Comparison of ENCODE assay signal across 26 cellular contexts in the genomic region with DNA sequence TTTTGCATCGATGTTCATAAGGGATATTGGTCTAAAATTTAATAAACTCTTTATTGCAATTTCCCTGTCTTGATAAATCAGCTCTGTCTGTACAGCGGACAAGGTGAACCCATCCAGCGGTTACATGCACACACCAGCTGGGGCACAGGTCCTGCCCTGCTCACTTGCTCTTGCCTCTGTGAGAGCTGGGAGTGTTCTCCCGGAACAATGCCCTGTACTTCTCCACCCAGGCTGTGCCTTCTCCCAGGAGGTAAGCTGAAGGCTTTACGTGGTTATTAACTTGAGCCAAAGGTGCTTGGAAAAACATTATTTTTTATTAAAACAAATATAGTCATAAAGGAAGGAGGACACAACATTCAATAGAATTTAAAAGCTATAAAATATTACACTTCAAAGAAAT.
"Had no signal": no experiment of that assay in that cellular context is flagged by ENCODE, and none has a peak within 500 bp of the region (broad histone marks: within the 10 kb centered on the region; RNA-seq: fewer than 3 reads in every experiment).

No MANE protein-coding gene starts in this region.

- H3K27me3 Mint-ChIP-seq: activated CD4-positive, alpha-beta memory T cell treated with anti-CD3 and anti-CD28 coated beads, Interleukin-2, amount 10 ng/mL, durations not matched to agents 7 days and 5 days had no signal

- H3K9me3 Mint-ChIP-seq: activated B cell treated with CpG ODN at 0.5 μM for 24 hours; activated naive CD4-positive, alpha-beta T cell treated with anti-CD3 and anti-CD28 coated beads, Interleukin-2, amount 10 ng/mL, durations not matched to agents 7 days and 5 days; activated naive CD8-positive, alpha-beta T cell treated with anti-CD3 and anti-CD28 coated beads for 36 hours; activated T-helper 2 cell treated with anti-CD3 and anti-CD28 coated beads, Interferon-gamma antibody, Interleukin-2, Interleukin-4, amounts not matched to agents 10 μg/mL and 5 μg/mL and 100 μg/mL, durations not matched to agents 14 hours and 24 hours and 36 hours had no signal

- DNase-seq: activated B cell treated with CpG ODN at 0.5 μM for 24 hours; activated CD4-positive, alpha-beta memory T cell treated with anti-CD3 and anti-CD28 coated beads, Interleukin-2, amount 10 ng/mL, durations not matched to agents 7 days and 5 days; activated CD4-positive, alpha-beta T cell treated with anti-CD3 and anti-CD28 coated beads for 36 hours; activated CD4-positive, alpha-beta T cell treated with anti-CD3 and anti-CD28 coated beads, Interleukin-2, amount 50 U/mL, for 1 hour; activated gamma-delta T cell treated with Interleukin-2 at 50 U/mL for 16 hours; activated naive CD4-positive, alpha-beta T cell treated with anti-CD3 and anti-CD28 coated beads, Interleukin-2, amount 10 ng/mL, durations not matched to agents 7 days and 5 days; activated naive CD8-positive, alpha-beta T cell treated with anti-CD3 and anti-CD28 coated beads for 36 hours; activated T-cell treated with anti-CD3 and anti-CD28 coated beads for 4 hours; activated T-cell treated with anti-CD3 and anti-CD28 coated beads, Interleukin-2, amount 50 U/mL, for 48 hours; aorta; central memory CD4-positive, alpha-beta T cell; Karpas-422; MM.1S; NCI-H1105; NCI-H1436; NCI-H1694 treated with DMSO at 0.1 percent for 48 hours; NCI-H2029 treated with DMSO at 0.1 percent for 48 hours; NCI-H345; NCI-H510A; NCI-H526 treated with DMSO at 0.1 percent for 48 hours; NCI-H82; SIG-M5; T-helper 17 cell; T-helper 9 cell had no signal

- ATAC-seq: activated CD4-positive, alpha-beta T cell treated with anti-CD3 and anti-CD28 coated beads for 36 hours; T-helper 17 cell had no signal

- H3K4me3 Mint-ChIP-seq: activated B cell treated with CpG ODN at 0.5 μM for 24 hours; activated CD4-positive, alpha-beta memory T cell treated with anti-CD3 and anti-CD28 coated beads, Interleukin-2, amount 10 ng/mL, durations not matched to agents 7 days and 5 days; activated CD4-positive, alpha-beta T cell treated with anti-CD3 and anti-CD28 coated beads for 36 hours; activated naive CD4-positive, alpha-beta T cell treated with anti-CD3 and anti-CD28 coated beads, Interleukin-2, amount 10 ng/mL, durations not matched to agents 7 days and 5 days; activated naive CD8-positive, alpha-beta T cell treated with anti-CD3 and anti-CD28 coated beads for 36 hours; T-helper 17 cell had no signal

- H3K27ac Mint-ChIP-seq: activated B cell treated with CpG ODN at 0.5 μM for 24 hours; activated CD4-positive, alpha-beta memory T cell treated with anti-CD3 and anti-CD28 coated beads, Interleukin-2, amount 10 ng/mL, durations not matched to agents 7 days and 5 days; activated CD4-positive, alpha-beta T cell treated with anti-CD3 and anti-CD28 coated beads for 36 hours; activated naive CD4-positive, alpha-beta T cell treated with anti-CD3 and anti-CD28 coated beads, Interleukin-2, amount 10 ng/mL, durations not matched to agents 7 days and 5 days; activated naive CD8-positive, alpha-beta T cell treated with anti-CD3 and anti-CD28 coated beads for 36 hours; activated T-helper 2 cell treated with anti-CD3 and anti-CD28 coated beads, Interferon-gamma antibody, Interleukin-2, Interleukin-4, amounts not matched to agents 10 μg/mL and 5 μg/mL and 100 μg/mL, durations not matched to agents 14 hours and 24 hours and 36 hours; T-helper 17 cell had no signal

- FAIRE-seq: bronchial epithelial cell had no signal

- H3K36me3 Mint-ChIP-seq: activated naive CD4-positive, alpha-beta T cell treated with anti-CD3 and anti-CD28 coated beads, Interleukin-2, amount 10 ng/mL, durations not matched to agents 7 days and 5 days; activated naive CD8-positive, alpha-beta T cell treated with anti-CD3 and anti-CD28 coated beads for 36 hours had no signal

- H3K4me1 Mint-ChIP-seq: activated B cell treated with CpG ODN at 0.5 μM for 24 hours; activated CD4-positive, alpha-beta memory T cell treated with anti-CD3 and anti-CD28 coated beads, Interleukin-2, amount 10 ng/mL, durations not matched to agents 7 days and 5 days; activated CD4-positive, alpha-beta T cell treated with anti-CD3 and anti-CD28 coated beads for 36 hours; activated naive CD4-positive, alpha-beta T cell treated with anti-CD3 and anti-CD28 coated beads, Interleukin-2, amount 10 ng/mL, durations not matched to agents 7 days and 5 days; activated naive CD8-positive, alpha-beta T cell treated with anti-CD3 and anti-CD28 coated beads for 36 hours; T-helper 17 cell had no signal
